In the genomic region with DNA sequence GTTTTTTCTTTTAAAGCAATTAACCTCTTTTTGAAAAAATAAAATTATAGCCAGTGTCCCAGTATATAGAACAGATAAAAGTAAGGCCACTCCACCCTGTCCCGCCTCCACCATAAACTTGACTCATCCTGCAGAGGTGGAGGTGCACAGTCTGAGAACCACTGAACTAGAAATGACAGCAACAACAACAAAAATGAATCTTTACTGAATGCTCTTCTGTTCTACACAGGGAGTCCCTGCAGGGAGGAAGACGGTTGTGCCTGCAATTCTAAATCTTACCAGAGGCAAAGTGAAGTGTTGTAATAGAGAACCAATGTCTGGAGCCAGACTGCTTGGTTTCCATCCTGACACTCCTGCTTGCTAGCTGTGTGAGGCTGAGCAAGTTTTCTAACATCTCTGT, we compare ENCODE assay signal across 30 cellular contexts.
DNase-seq lines count a peak whose midpoint lies in the region; ATAC-seq and TF ChIP-seq lines count a peak whose summit lies in the region.
"Had no signal": no experiment of that assay in that cellular context is flagged by ENCODE, and none has a peak within 500 bp of the region (broad histone marks: within the 10 kb centered on the region; RNA-seq: fewer than 3 reads in every experiment).

No MANE protein-coding gene starts in this region.

- ATAC-seq in sciatic nerve (peak; percentile 33), GM21529 (IDR thresholded peaks at IDR 0.05; ENCODE audit: unreplicated experiment) (no peak), HG03460 (IDR thresholded peaks at IDR 0.05; ENCODE audit: unreplicated experiment) (no peak)
- ATAC-seq: natural killer cell treated with Interleukin-12 subunit alpha and Interleukin-12 subunit beta and Interleukin-15 and Interleukin-18, amount 100 ng/mL, for 72 hours had no signal

- no peak for TF ChIP-seq CTCF in epithelial cell of esophagus (IDR thresholded peaks at IDR 0.05; ENCODE audit: insufficient read depth, low read depth, low read length, missing control alignments)

- in situ Hi-C loops in GM23248 (cut with MboI), result no loop called here

- H3K9me2 ChIP-seq in GM23248 (ENCODE audit: insufficient read depth), result no peaks in the 10 kb centered on the region

- H3K79me2 ChIP-seq in GM23248 (ENCODE audit: insufficient read depth), result no peaks in the 10 kb centered on the region

- DNase-seq in GM23248, result peak; percentile 36
- peak; percentile 11 for DNase-seq in RPMI7951 (ENCODE audit: low read depth)
- DNase-seq in epithelial cell of esophagus (ENCODE audit: low read depth), result peak; percentile 33
- no peak for DNase-seq in sciatic nerve (ENCODE audit: low spot score)
- no peak for DNase-seq in NK-92 (lab: John Stamatoyannopoulos, UW; ENCODE audit: unreplicated experiment)
- DNase-seq: activated CD4-positive, alpha-beta memory T cell treated with anti-CD3 and anti-CD28 coated beads for 36 hours; activated CD4-positive, CD25-positive, alpha-beta regulatory T cell; activated CD8-positive, alpha-beta memory T cell treated with anti-CD3 and anti-CD28 coated beads, Interleukin-2, amount 50 U/mL, for 48 hours; activated effector memory CD4-positive, alpha-beta T cell treated with anti-CD3 and anti-CD28 coated beads, Interleukin-2, amount 50 U/mL, for 16 hours; CD4-positive, CD25-positive, alpha-beta regulatory T cell; cerebellar nuclear complex; EL; erythroblast; hippocampal formation; immature natural killer cell; midbrain; NCI-H1105; NCI-H2081; NCI-H345; NCI-H748 treated with DMSO at 0.1 percent for 48 hours; ovary; stimulated activated CD4-positive, alpha-beta T cell treated with anti-CD3 and anti-CD28 coated beads, Interleukin-12 subunit alpha, Interleukin-12 subunit beta, amount 100 ng/mL, for 4 hours; stimulated activated CD4-positive, alpha-beta T cell treated with anti-CD3 and anti-CD28 coated beads, Interleukin-4, amount 100 ng/mL, for 4 hours; stimulated activated naive CD4-positive, alpha-beta T cell treated with Interleukin-2 at 50 U/mL for 16 hours; T-helper 9 cell; testis had no signal

- H3K4me1 ChIP-seq in GM23248 (ENCODE audit: insufficient read depth), result no peaks in the 10 kb centered on the region
- H3K4me1 ChIP-seq: testis, vagina had no signal

- no peaks in the 10 kb centered on the region for H3K36me3 ChIP-seq in GM23248 (ENCODE audit: low read depth)
- H3K36me3 ChIP-seq: ovary, vagina had no signal

- H3F3A ChIP-seq in GM23248 (ENCODE audit: insufficient read depth), result 0 out of 2 replicates have a peak, but pooled peaks cover 7% of the 10 kb centered on the region

- no peaks in the 10 kb centered on the region for H3K27me3 ChIP-seq in GM23248 (replicated peaks; ENCODE audit: insufficient read depth)
- H3K27me3 ChIP-seq: ovary, testis, vagina had no signal

- 78 to 80% methylated on average over 2 of the region's 2 CpGs for WGBS in GM23248 (ENCODE audit: low coverage in 1 of 2, low lambda C conversion rate in 2 of 2, missing lambda C conversion rate in 2 of 2), 2 experiments

- intact Hi-C loops in sciatic nerve (cut with DNase I), result no loop called here

- H3K9me3 ChIP-seq in GM23248 (ENCODE audit: low read depth), result no peaks in the 10 kb centered on the region
- H3K9me3 ChIP-seq: ovary, testis, vagina had no signal

- H3K4me3 ChIP-seq in GM23248 (no peak overlapping the region), epithelial cell of esophagus (ENCODE audit: low read length) (no peak overlapping the region)
- H3K4me3 ChIP-seq: ovary, testis, vagina had no signal

- H4K20me1 ChIP-seq in GM23248 (ENCODE audit: insufficient read depth), result no peaks in the 10 kb centered on the region

- H3K4me2 ChIP-seq in GM23248 (ENCODE audit: unreplicated experiment), result no peak overlapping the region

- no peak overlapping the region for H2AFZ ChIP-seq in GM23248

- no peak overlapping the region for H3K27ac ChIP-seq in GM23248
- H3K27ac ChIP-seq: ovary, testis, vagina had no signal

- H3K9ac ChIP-seq in GM23248, result no peak overlapping the region

Comparison
In these comparisons a context has a peak if more than half of its experiments do, and no peak if none do; other contexts are left out.
1. DNase-seq: peak in GM23248 (single experiment), RPMI7951 (single experiment) and epithelial cell of esophagus (single experiment); none in sciatic nerve (single experiment) and NK-92 (single experiment).